ENCODE assay signal across 24 cellular contexts in genomic region chr22:22078329-22078728, GRCh38.
"Had no signal": no experiment of that assay in that cellular context is flagged by ENCODE, and none has a peak within 500 bp of the region (broad histone marks: within the 10 kb centered on the region; RNA-seq: fewer than 3 reads in every experiment).

No MANE protein-coding gene starts in this region.

- H3K4me3 ChIP-seq: coronary artery, dorsolateral prefrontal cortex, esophagus muscularis mucosa, gastroesophageal sphincter, heart left ventricle, hepatocyte, left lung, lower lobe of right lung, mucosa of descending colon had no signal

- H3K27ac Mint-ChIP-seq: mesothelial cell of epicardium; naive thymus-derived CD8-positive, alpha-beta T cell had no signal

- H3K27ac ChIP-seq: coronary artery, esophagus muscularis mucosa, foreskin keratinocyte, gastroesophageal sphincter, heart left ventricle, hepatocyte, left lung, lower lobe of right lung had no signal

- DNase-seq: dermis blood vessel endothelial cell; dorsolateral prefrontal cortex; effector CD4-positive, alpha-beta T cell; effector memory CD4-positive, alpha-beta T cell; foreskin keratinocyte; heart left ventricle; hypothalamus; left cardiac atrium; left lung; left ventricle myocardium superior; lower lobe of right lung; mesenchymal stem cell; mucosa of descending colon; naive B cell; naive thymus-derived CD8-positive, alpha-beta T cell had no signal

- ATAC-seq: foreskin keratinocyte; gastroesophageal sphincter; heart left ventricle; left cardiac atrium; left lung; left ventricle myocardium superior; lower lobe of right lung; mucosa of descending colon; naive thymus-derived CD8-positive, alpha-beta T cell had no signal

- H3K27me3 Mint-ChIP-seq: naive B cell had no signal

- FAIRE-seq: endothelial cell of umbilical vein, frontal cortex, islet of Langerhans, keratinocyte had no signal

- H3K36me3 Mint-ChIP-seq: mesothelial cell of epicardium; naive B cell; naive thymus-derived CD8-positive, alpha-beta T cell had no signal

- H2AFZ ChIP-seq: hepatocyte had no signal

- H3K9me3 ChIP-seq: esophagus muscularis mucosa, gastroesophageal sphincter, heart left ventricle, left lung, lower lobe of right lung, mucosa of descending colon had no signal

- H3K4me2 ChIP-seq: hepatocyte had no signal

- H3K4me1 ChIP-seq: esophagus muscularis mucosa, foreskin keratinocyte, gastroesophageal sphincter, heart left ventricle, left lung, lower lobe of right lung had no signal

- H3K79me2 ChIP-seq: hepatocyte had no signal

- H3K4me3 Mint-ChIP-seq: mesothelial cell of epicardium; naive B cell; naive thymus-derived CD8-positive, alpha-beta T cell had no signal

- H3K36me3 ChIP-seq: esophagus muscularis mucosa, gastroesophageal sphincter, heart left ventricle, left lung, lower lobe of right lung had no signal
